In the genomic region with DNA sequence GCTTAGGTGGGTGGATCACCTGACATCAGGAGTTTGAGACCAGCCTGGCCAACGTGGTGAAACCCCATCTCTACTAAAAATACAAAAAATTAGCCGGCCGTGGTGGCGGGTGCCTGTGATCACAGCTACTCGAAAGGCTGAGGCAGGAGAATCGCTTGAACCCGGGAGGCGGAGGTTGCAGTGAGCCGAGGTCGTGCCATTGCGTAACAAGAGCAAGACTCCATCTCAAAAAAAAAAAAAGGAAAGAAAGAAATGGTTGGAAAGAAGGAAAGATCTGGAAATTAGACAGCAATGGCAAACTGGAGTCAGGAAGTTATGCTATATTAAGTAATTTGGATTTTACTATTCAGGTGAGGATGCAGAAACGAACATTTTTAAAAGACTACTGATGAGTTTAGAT, we compare ENCODE assay signal across 1 cellular context. TPM values are rescaled to one million over a fixed set of nuclear protein-coding genes. Genes with fewer than 3 reads are reported as not detected.
"Had no signal": no experiment of that assay in that cellular context is flagged by ENCODE, and none has a peak within 500 bp of the region (broad histone marks: within the 10 kb centered on the region; RNA-seq: fewer than 3 reads in every experiment).

No MANE protein-coding gene starts in this region.

RNA-seq across cellular contexts. Expression of a gene that starts 31.1 kb away (rescaled TPM):
- total RNA-seq: SK-MEL-5 had no signal
